ENCODE assay signal across 16 cellular contexts in the genomic region with DNA sequence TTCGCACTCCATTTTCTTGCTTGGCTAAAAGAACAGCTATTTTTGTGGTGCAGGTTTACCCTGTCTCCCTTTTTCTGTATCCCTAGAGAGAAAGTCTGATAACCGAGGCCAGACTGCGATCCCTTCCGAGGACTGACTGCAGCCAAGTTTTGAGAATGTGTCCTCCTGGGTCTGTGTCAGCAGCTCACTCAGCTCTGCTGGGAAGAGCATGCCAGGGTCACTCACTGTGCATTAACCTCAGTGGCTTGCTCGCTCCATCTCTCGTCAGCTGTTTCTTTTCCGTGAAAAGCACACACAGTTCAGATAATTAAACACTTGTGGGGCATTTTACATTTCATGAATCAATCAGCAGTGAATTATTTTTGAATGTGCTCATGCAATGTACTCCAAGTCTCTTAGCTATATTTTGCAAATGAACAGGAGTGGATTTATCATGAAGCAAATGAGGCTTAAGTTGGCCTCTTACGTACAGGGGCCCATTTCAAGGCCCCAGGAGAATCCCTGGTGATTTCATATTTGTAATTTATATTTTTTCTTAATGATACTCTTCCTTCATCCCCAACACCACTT.
DNase-seq lines count a peak whose midpoint lies in the region; ATAC-seq, FAIRE-seq and TF ChIP-seq lines count a peak whose summit lies in the region.
"Had no signal": no experiment of that assay in that cellular context is flagged by ENCODE, and none has a peak within 500 bp of the region (broad histone marks: within the 10 kb centered on the region; RNA-seq: fewer than 3 reads in every experiment).

No MANE protein-coding gene starts in this region.

- no peaks in the 10 kb centered on the region for H4K20me1 ChIP-seq in HepG2 (ENCODE audit: insufficient read depth, low read length)

- TF ChIP-seq CTCF in liver (IDR thresholded peaks at IDR 0.05; ENCODE audit: low read depth, low read length, missing input control) (no peak), HepG2 (CRISPR knock-in tag; IDR thresholded peaks at IDR 0.05) (no peak), fibroblast of the aortic adventitia (IDR thresholded peaks at IDR 0.05; ENCODE audit: insufficient read depth, low read length) (no peak), nephron progenitor cell (IDR thresholded peaks at IDR 0.05) (no peak), GM13976 (IDR thresholded peaks at IDR 0.05; ENCODE audit: borderline replicate concordance, control extremely low read depth, extremely low read depth, insufficient read depth, missing control alignments) (no peak)

- H3K27ac Mint-ChIP-seq in nephron progenitor cell, result peak overlapping the region; percentile 52
- H3K27ac Mint-ChIP-seq: T-cell had no signal

- H3K9me3 Mint-ChIP-seq in nephron progenitor cell, result peaks cover 17% of the 10 kb centered on the region
- H3K9me3 Mint-ChIP-seq: T-cell had no signal

- H3K4me3 Mint-ChIP-seq in nephron progenitor cell, result no peak overlapping the region
- H3K4me3 Mint-ChIP-seq: T-cell had no signal

- no peak for TF ChIP-seq RAD21 in liver (IDR thresholded peaks at IDR 0.05)
- no peak for TF ChIP-seq RAD21 in HepG2 (CRISPR knock-in tag; IDR thresholded peaks at IDR 0.05)

- H3K4me1 Mint-ChIP-seq in nephron progenitor cell, result peaks cover 33% of the 10 kb centered on the region

- TF ChIP-seq EP300 in HepG2 (IDR thresholded peaks at IDR 0.05; ENCODE audit: low read depth in 2 of 2, low read length in 2 of 2) (no peak), HepG2 (CRISPR knock-in tag; IDR thresholded peaks at IDR 0.05; ENCODE audit: borderline replicate concordance) (no peak)

- no peak for DNase-seq in HepG2 (ENCODE audit: low spot score)
- peak; percentile 60 for DNase-seq in fibroblast of the aortic adventitia (ENCODE audit: low read depth)
- no peak for DNase-seq in nephron progenitor cell
- no peak for DNase-seq in nucleus accumbens (lab: John Stamatoyannopoulos, UW)
- no peak for DNase-seq in NCI-H2171 treated with DMSO at 0.1 percent for 48 hours (lab: John Stamatoyannopoulos, UW)
- DNase-seq in GM13976 (ENCODE audit: low spot score), result no peak
- DNase-seq: NCI-H146; NCI-H524; stimulated activated naive CD4-positive, alpha-beta T cell treated with Interleukin-2 at 50 U/mL for 16 hours; T-cell had no signal

- H3K9me3 ChIP-seq in liver (ENCODE audit: control insufficient read depth in 4 of 4, low read length in 3 of 4) (no peaks in the 10 kb centered on the region), HepG2 (ENCODE audit: low read length) (no peaks in the 10 kb centered on the region)
- H3K9me3 ChIP-seq: A549 had no signal

- no peak for TF ChIP-seq POLR2A in HepG2 (IDR thresholded peaks at IDR 0.05; ENCODE audit: insufficient read depth in 1 of 2, low read depth in 2 of 2, low read length in 2 of 2)

- in situ Hi-C loops in HepG2 (cut with HindIII; ENCODE audit: extremely low pct_ligation_motif_present, low pct_unique_long_range_greater_than_20kb), result no loop called here
- in situ Hi-C loops in GM13976 (cut with MboI; ENCODE audit: low sequenced_read_pairs, unreplicated experiment), result no loop called here

- H3K4me2 ChIP-seq in HepG2 (ENCODE audit: low read depth, low read length), result no peak overlapping the region
- H3K4me2 ChIP-seq: A549, KMS-11 had no signal

- H3K36me3 Mint-ChIP-seq in nephron progenitor cell (ENCODE audit: low read depth), result peaks cover 9% of the 10 kb centered on the region
- H3K36me3 Mint-ChIP-seq: T-cell had no signal

- no TSS peak for BruUV-seq in HepG2 (replicated peaks; lab: Mats Ljungman, UMichigan)

- H3K27me3 Mint-ChIP-seq in nephron progenitor cell (ENCODE audit: low read depth, poor library complexity), result peaks cover 3% of the 10 kb centered on the region

- ATAC-seq in HepG2 (no peak), GM21737 (IDR thresholded peaks at IDR 0.05; ENCODE audit: unreplicated experiment) (no peak)
- ATAC-seq: A549, Panc1, T-cell had no signal

- H3K27ac ChIP-seq in liver (ENCODE audit: low read depth in 1 of 2, low read length in 2 of 2), result no peak overlapping the region
- H3K27ac ChIP-seq in HepG2 (ENCODE audit: extremely low read length, insufficient read depth, low read length), result no peak overlapping the region
- H3K27ac ChIP-seq: A549, dorsolateral prefrontal cortex, KMS-11 had no signal

- H3K4me1 ChIP-seq in liver (ENCODE audit: control insufficient read depth in 4 of 4, insufficient read depth in 4 of 4, low read length in 3 of 4), result no peaks in the 10 kb centered on the region
- H3K4me1 ChIP-seq in HepG2 (ENCODE audit: insufficient read depth, low read length), result no peaks in the 10 kb centered on the region

- no peak overlapping the region for H3K9ac ChIP-seq in liver (ENCODE audit: low read depth in 1 of 2, low read length in 2 of 2)
- no peak overlapping the region for H3K9ac ChIP-seq in HepG2 (ENCODE audit: insufficient read depth, low read depth, low read length)
- H3K9ac ChIP-seq: KMS-11 had no signal

- POLR2A ChIA-PET in HepG2 (lab: Yijun Ruan, JAX), result no interaction called here

- intact Hi-C loops in HepG2 (cut with micrococcal nuclease; ENCODE audit: unreplicated experiment), result no loop called here

- FAIRE-seq in HepG2 (lab: Jason Lieb, UNC), result no peak
- FAIRE-seq: A549 had no signal

- CTCF ChIA-PET in HepG2 (lab: Yijun Ruan, JAX; ENCODE audit: low intra/inter-chr PET ratio, low total read pairs), result no interaction called here

- H3K36me3 ChIP-seq in liver (ENCODE audit: control insufficient read depth in 4 of 4, insufficient read depth in 3 of 4, low read depth in 1 of 4, low read length in 3 of 4) (no peaks in the 10 kb centered on the region), HepG2 (replicated peaks in 1 of 2; ENCODE audit: control insufficient read depth in 1 of 2, insufficient read depth in 2 of 2, low read length in 2 of 2) (no peaks in the 10 kb centered on the region)

- H3K4me3 ChIP-seq in liver (ENCODE audit: low read depth in 1 of 3, low read length in 3 of 3) (no peak overlapping the region), HepG2 (replicated peaks in 1 of 3; ENCODE audit: insufficient read depth in 1 of 3, low read depth in 2 of 3, low read length in 3 of 3) (no peak overlapping the region), fibroblast of the aortic adventitia (ENCODE audit: low read depth, low read length) (peak overlapping the region; percentile 14)
- H3K4me3 ChIP-seq: A549, dorsolateral prefrontal cortex had no signal

- 77% methylated on average over 8 of the region's 8 CpGs for WGBS in liver
- WGBS in HepG2 (ENCODE audit: low lambda C conversion rate), result 11% methylated on average over 8 of the region's 8 CpGs

- no peaks in the 10 kb centered on the region for H3K79me2 ChIP-seq in HepG2 (ENCODE audit: insufficient read depth, low read length)

- no peak overlapping the region for H2AFZ ChIP-seq in HepG2 (ENCODE audit: low read length)

- H3K27me3 ChIP-seq in liver (ENCODE audit: control insufficient read depth in 4 of 4, insufficient read depth in 4 of 4, low read length in 3 of 4), result no peaks in the 10 kb centered on the region
- no peaks in the 10 kb centered on the region; a peak in 3 of 5 replicates for H3K27me3 ChIP-seq in HepG2 (ENCODE audit: control insufficient read depth in 1 of 2, insufficient read depth in 2 of 2, low read length in 2 of 2)
- H3K27me3 ChIP-seq: dorsolateral prefrontal cortex had no signal

TF ChIP-seq in liver, 16 proteins besides CTCF, POLR2A, EP300 and RAD21 (continues in another document):
- TF ChIP-seq HNF4G (IDR thresholded peaks at IDR 0.05), result no peak
- peak; percentile 10 to 32 for TF ChIP-seq RXRA (IDR thresholded peaks at IDR 0.05)

TF ChIP-seq in HepG2, 621 proteins besides CTCF, POLR2A, EP300 and RAD21:
- TF ChIP-seq, protein P1, sequence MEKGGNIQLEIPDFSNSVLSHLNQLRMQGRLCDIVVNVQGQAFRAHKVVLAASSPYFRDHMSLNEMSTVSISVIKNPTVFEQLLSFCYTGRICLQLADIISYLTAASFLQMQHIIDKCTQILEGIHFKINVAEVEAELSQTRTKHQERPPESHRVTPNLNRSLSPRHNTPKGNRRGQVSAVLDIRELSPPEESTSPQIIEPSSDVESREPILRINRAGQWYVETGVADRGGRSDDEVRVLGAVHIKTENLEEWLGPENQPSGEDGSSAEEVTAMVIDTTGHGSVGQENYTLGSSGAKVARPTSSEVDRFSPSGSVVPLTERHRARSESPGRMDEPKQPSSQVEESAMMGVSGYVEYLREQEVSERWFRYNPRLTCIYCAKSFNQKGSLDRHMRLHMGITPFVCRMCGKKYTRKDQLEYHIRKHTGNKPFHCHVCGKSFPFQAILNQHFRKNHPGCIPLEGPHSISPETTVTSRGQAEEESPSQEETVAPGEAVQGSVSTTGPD (CRISPR knock-in tag; IDR thresholded peaks at IDR 0.05), result no peak
- TF ChIP-seq ZNF382 (CRISPR knock-in tag; IDR thresholded peaks at IDR 0.05; ENCODE audit: borderline replicate concordance) (no peak), FOXM1 (CRISPR knock-in tag; IDR thresholded peaks at IDR 0.05) (no peak), ZNF274 (CRISPR knock-in tag; IDR thresholded peaks at IDR 0.05) (no peak), ZKSCAN1 (IDR thresholded peaks at IDR 0.05; ENCODE audit: low read length) (no peak), ZNF878 (CRISPR knock-in tag; IDR thresholded peaks at IDR 0.05) (no peak)
- TF ChIP-seq, protein P2, sequence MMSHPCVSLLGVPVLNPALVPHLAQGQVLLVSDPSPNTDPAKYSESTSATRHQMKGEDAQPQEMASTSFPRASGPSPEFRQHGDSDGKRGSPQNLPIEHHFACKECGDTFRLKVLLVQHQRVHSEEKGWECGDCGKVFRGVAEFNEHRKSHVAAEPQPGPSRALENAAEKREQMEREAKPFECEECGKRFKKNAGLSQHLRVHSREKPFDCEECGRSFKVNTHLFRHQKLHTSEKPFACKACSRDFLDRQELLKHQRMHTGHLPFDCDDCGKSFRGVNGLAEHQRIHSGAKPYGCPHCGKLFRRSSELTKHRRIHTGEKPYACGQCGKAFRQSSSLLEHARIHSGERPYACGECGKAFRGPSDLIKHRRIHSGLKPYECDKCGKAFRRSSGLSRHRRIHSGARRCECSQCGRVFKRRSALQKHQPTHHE (CRISPR knock-in tag; IDR thresholded peaks at IDR 0.05; ENCODE audit: borderline replicate concordance), result no peak
